In the genomic region with DNA sequence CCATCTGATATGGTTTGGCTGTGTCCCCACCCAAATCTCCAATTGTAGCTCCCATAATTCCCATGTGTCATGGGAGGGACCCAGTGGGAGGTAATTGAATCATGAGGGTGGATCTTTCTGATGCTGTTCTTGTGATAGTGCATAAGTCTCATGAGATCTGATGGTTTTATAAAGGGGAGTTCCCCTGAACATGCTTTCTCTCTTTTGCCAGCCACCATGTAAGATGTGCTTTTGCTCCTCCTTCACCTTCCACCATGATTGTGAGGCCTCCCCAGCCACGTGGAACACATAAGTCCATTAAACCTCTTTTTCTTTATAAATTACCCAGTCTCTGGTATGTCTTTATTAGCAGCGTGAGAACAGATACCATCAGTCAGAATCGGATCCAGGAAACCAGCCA, we compare ENCODE assay signal across 1 cellular context. TPM values are rescaled to one million over a fixed set of nuclear protein-coding genes. Genes with fewer than 3 reads are reported as not detected.
"Had no signal": no experiment of that assay in that cellular context is flagged by ENCODE, and none has a peak within 500 bp of the region (broad histone marks: within the 10 kb centered on the region; RNA-seq: fewer than 3 reads in every experiment).

No MANE protein-coding gene starts in this region.

RNA-seq across cellular contexts. Expression of a gene that starts 2.5 kb away (rescaled TPM):
- polyA plus RNA-seq: GM12878 had no signal

RNA-seq across cellular contexts. Expression of a gene that starts 30.7 kb away (rescaled TPM):
- total RNA-seq: GM12878 had no signal
- polyA plus RNA-seq: GM12878 had no signal
